19 cellular contexts compared by ENCODE assay signal in genomic region chr10:104020020-104020419, GRCh38. TPM values are rescaled to one million over a fixed set of nuclear protein-coding genes. Genes with fewer than 3 reads are reported as not detected.
A peak's percentile ranks its signal among the peaks of the same experiment; 100 is the strongest.
DNase-seq lines count a peak whose midpoint lies in the region; ATAC-seq, FAIRE-seq and TF ChIP-seq lines count a peak whose summit lies in the region.
"Had no signal": no experiment of that assay in that cellular context is flagged by ENCODE, and none has a peak within 500 bp of the region (broad histone marks: within the 10 kb centered on the region; RNA-seq: fewer than 3 reads in every experiment).

No MANE protein-coding gene starts in this region.

- H3K4me1 ChIP-seq in A549 (peaks cover 13% of the 10 kb centered on the region), neutrophil (ENCODE audit: control insufficient read depth in 1 of 2, insufficient read depth in 1 of 2, low read depth in 1 of 2, low read length in 1 of 2) (peaks cover 14 to 16% of the 10 kb centered on the region in 2 experiments)

- H3K27me3 ChIP-seq in neutrophil = no peaks in the 10 kb centered on the region
- H3K27me3 ChIP-seq: BLaER1 treated with 17β-estradiol and CSF1 and Interleukin-3, amounts not matched to agents 10 nM and 100 nM had no signal

- H3K4me3 Mint-ChIP-seq in activated CD4-positive, alpha-beta T cell treated with anti-CD3 and anti-CD28 coated beads for 36 hours = no peak overlapping the region
- H3K4me3 Mint-ChIP-seq in naive thymus-derived CD8-positive, alpha-beta T cell = no peak overlapping the region
- H3K4me3 Mint-ChIP-seq: CD4-positive, alpha-beta T cell; H9; IgD-negative memory B cell had no signal

- no peak for DNase-seq in activated CD4-positive, alpha-beta T cell treated with anti-CD3 and anti-CD28 coated beads for 36 hours
- no peak for DNase-seq in activated CD4-positive, alpha-beta T cell treated with anti-CD3 and anti-CD28 coated beads for 1 hour
- DNase-seq in A549 (ENCODE audit: low read depth in 1 of 2, low spot score in 1 of 2) (no peak), M059J (ENCODE audit: low read depth) (peak; percentile 44), NCI-H2081 treated with DMSO at 0.1 percent for 48 hours (lab: John Stamatoyannopoulos, UW) (no peak)
- no peak for DNase-seq in naive thymus-derived CD8-positive, alpha-beta T cell
- DNase-seq: 8988T; ACHN; Calu3; CD4-positive, alpha-beta T cell; DMS 273 treated with DMSO at 0.1 percent for 48 hours; EL; GOT3; H9 had no signal

- 100% methylated on average over 1 of the region's 1 CpG for WGBS in A549 (ENCODE audit: missing lambda C conversion rate)

- ATAC-seq in activated CD4-positive, alpha-beta T cell treated with anti-CD3 and anti-CD28 coated beads for 36 hours = peak; percentile 37
- no peak; a peak in 1 of 6 replicates for ATAC-seq in A549
- ATAC-seq in naive thymus-derived CD8-positive, alpha-beta T cell = no peak

- intact Hi-C loops in activated CD4-positive, alpha-beta T cell treated with anti-CD3 and anti-CD28 coated beads for 36 hours (cut with DNase I, micrococcal nuclease) = loop anchor here in 1 of 2 experiments (2.0 kb wide), 1 partner anchor 131 kb away; no protein-coding TSS in a partner anchor

- no peaks in the 10 kb centered on the region for H3K27me3 Mint-ChIP-seq in activated CD4-positive, alpha-beta T cell treated with anti-CD3 and anti-CD28 coated beads for 36 hours
- no peaks in the 10 kb centered on the region for H3K27me3 Mint-ChIP-seq in naive thymus-derived CD8-positive, alpha-beta T cell
- H3K27me3 Mint-ChIP-seq: CD4-positive, alpha-beta T cell; IgD-negative memory B cell had no signal

- POLR2A ChIA-PET in activated CD4-positive, alpha-beta T cell treated with anti-CD3 and anti-CD28 coated beads for 36 hours (lab: Charles Lee) = no interaction called here
- POLR2A ChIA-PET in A549 (lab: Yijun Ruan, JAX) = no interaction called here
- POLR2A ChIA-PET in naive thymus-derived CD8-positive, alpha-beta T cell (lab: Charles Lee) = no interaction called here

- H3K4me3 ChIP-seq in A549 (no peak overlapping the region), neutrophil (ENCODE audit: low read depth in 1 of 2, low read length in 1 of 2) (no peak overlapping the region)
- H3K4me3 ChIP-seq: BLaER1 treated with 17β-estradiol and CSF1 and Interleukin-3, amounts not matched to agents 10 nM and 100 nM had no signal

- H3K36me3 Mint-ChIP-seq in activated CD4-positive, alpha-beta T cell treated with anti-CD3 and anti-CD28 coated beads for 36 hours (ENCODE audit: low read depth) = peaks cover 52% of the 10 kb centered on the region
- H3K36me3 Mint-ChIP-seq in naive thymus-derived CD8-positive, alpha-beta T cell = peaks cover 26 to 87% (median 29%) of the 10 kb centered on the region in 3 donors

- CTCF ChIA-PET in activated CD4-positive, alpha-beta T cell treated with anti-CD3 and anti-CD28 coated beads for 36 hours (lab: Charles Lee) = interaction anchor here (0.9 to 1.7 kb wide), 2 partner anchors 130 to 132 kb away, joined by 3 to 5 read pairs; no protein-coding TSS in a partner anchor
- CTCF ChIA-PET in A549 (lab: Yijun Ruan, JAX) = interaction anchor here (0.9 to 2.2 kb wide), 2 partner anchors 13 to 26 kb away, joined by 3 to 7 read pairs; no protein-coding TSS in a partner anchor

- no peak for TF ChIP-seq EP300 in A549 (IDR thresholded peaks at IDR 0.05)

- TF ChIP-seq POLR2A in A549 (IDR thresholded peaks at IDR 0.05; ENCODE audit: low read length) = no peak

- no peak for TF ChIP-seq RAD21 in A549 (conservative IDR thresholded peaks at IDR 0.05 in 1 of 2, IDR thresholded peaks at IDR 0.05 in 1 of 2)

- peak; percentile 13 for FAIRE-seq in A549 (lab: Jason Lieb, UNC)
- FAIRE-seq: G401.6, GM12892 had no signal

- H3K9me3 ChIP-seq in A549 = no peaks in the 10 kb centered on the region
- no peaks in the 10 kb centered on the region for H3K9me3 ChIP-seq in neutrophil
- H3K9me3 ChIP-seq: BLaER1 treated with 17β-estradiol and CSF1 and Interleukin-3, amounts not matched to agents 10 nM and 100 nM had no signal

- H3K27ac Mint-ChIP-seq in activated CD4-positive, alpha-beta T cell treated with anti-CD3 and anti-CD28 coated beads for 36 hours = no peak overlapping the region
- peak overlapping the region in 3 of 10 donors; percentile 5 to 43 (median 33) for H3K27ac Mint-ChIP-seq in naive thymus-derived CD8-positive, alpha-beta T cell
- H3K27ac Mint-ChIP-seq: CD4-positive, alpha-beta T cell; H9; IgD-negative memory B cell had no signal

- TF ChIP-seq CTCF in A549 (IDR thresholded peaks at IDR 0.05) (no peak), neutrophil (IDR thresholded peaks at IDR 0.05) (no peak)

- H3K9me3 Mint-ChIP-seq in activated CD4-positive, alpha-beta T cell treated with anti-CD3 and anti-CD28 coated beads for 36 hours (ENCODE audit: low read depth) = no peaks in the 10 kb centered on the region
- H3K9me3 Mint-ChIP-seq in naive thymus-derived CD8-positive, alpha-beta T cell = no peaks in the 10 kb centered on the region
- H3K9me3 Mint-ChIP-seq: CD4-positive, alpha-beta T cell; H9; IgD-negative memory B cell had no signal

- no peak overlapping the region for H3K4me2 ChIP-seq in A549
- H3K4me2 ChIP-seq: BLaER1 treated with 17β-estradiol and CSF1 and Interleukin-3, amounts not matched to agents 10 nM and 100 nM had no signal

- H3K27ac ChIP-seq in A549 (no peak overlapping the region), neutrophil (peak overlapping the region; percentile 3)
- H3K27ac ChIP-seq: BLaER1 treated with 17β-estradiol and CSF1 and Interleukin-3, amounts not matched to agents 10 nM and 100 nM had no signal

- peaks cover 21% of the 10 kb centered on the region for H3K4me1 Mint-ChIP-seq in activated CD4-positive, alpha-beta T cell treated with anti-CD3 and anti-CD28 coated beads for 36 hours
- H3K4me1 Mint-ChIP-seq in naive thymus-derived CD8-positive, alpha-beta T cell = peaks cover 0 to 12% (median under 1%) of the 10 kb centered on the region in 4 donors
- H3K4me1 Mint-ChIP-seq: IgD-negative memory B cell had no signal

- H3K36me3 ChIP-seq in neutrophil = peaks cover 75% of the 10 kb centered on the region

TF ChIP-seq in A549, 52 proteins besides CTCF, POLR2A, EP300 and RAD21:
- no peak for TF ChIP-seq JUNB (IDR thresholded peaks at IDR 0.05)
- TF ChIP-seq NPAS2 (CRISPR knock-in tag; IDR thresholded peaks at IDR 0.05; ENCODE audit: borderline replicate concordance) = no peak
- TF ChIP-seq SMC3 (IDR thresholded peaks at IDR 0.05) = no peak
- TF ChIP-seq ZFP36 (IDR thresholded peaks at IDR 0.05; ENCODE audit: borderline replicate concordance, partially characterized antibody) = no peak
- no peak for TF ChIP-seq PHF8 (IDR thresholded peaks at IDR 0.05; ENCODE audit: borderline replicate concordance, low read depth)
- TF ChIP-seq REST (IDR thresholded peaks at IDR 0.05) = no peak
- no peak for TF ChIP-seq CBX8 (IDR thresholded peaks at IDR 0.05)

RNA-seq across cellular contexts. Expression of gene SLK, which starts 53.1 kb away (rescaled TPM):
- total RNA-seq in activated CD4-positive, alpha-beta T cell treated with anti-CD3 and anti-CD28 coated beads for 36 hours = 10 to 100 TPM; 20.2 to 32.5 TPM
- 26.7 and 29.2 TPM in 2 replicates for polyA plus RNA-seq in A549 (2011; rRNA removed)
- polyA plus RNA-seq in A549 (2012; cell fraction: cytosol; rRNA removed) = 3.6 and 3.8 TPM in 2 replicates
- 2.3 and 3.4 TPM in 2 replicates for polyA plus RNA-seq in A549 (2012; cell fraction: nucleus; rRNA removed)
- polyA plus RNA-seq in A549 (2017; fragmentation: RNase III; extraction: RNeasy Plus Mini Kit Qiagen cat#74134 plus additional on column Dnase treatment) = 20.5 to 23.3 TPM (median 23.2 TPM) in 3 replicates
- polyA minus RNA-seq in A549 (2011; rRNA and poly(A)+ RNA removed) = 9.6 and 11.4 TPM in 2 replicates
- 18.7 and 22.1 TPM in 2 replicates for total RNA-seq in M059J (2014; rRNA removed; shearing (Covaris generic))
- 10 to 100 TPM; 29.8 to 36.6 TPM for total RNA-seq in naive thymus-derived CD8-positive, alpha-beta T cell
- 10 to 100 TPM in 1 of 3 donors, 1 to 10 TPM in 2; 5.0 to 12.7 (median 7.0) TPM for polyA plus RNA-seq in naive thymus-derived CD8-positive, alpha-beta T cell
